Comparison of ENCODE assay signal across 29 cellular contexts in the genomic region with DNA sequence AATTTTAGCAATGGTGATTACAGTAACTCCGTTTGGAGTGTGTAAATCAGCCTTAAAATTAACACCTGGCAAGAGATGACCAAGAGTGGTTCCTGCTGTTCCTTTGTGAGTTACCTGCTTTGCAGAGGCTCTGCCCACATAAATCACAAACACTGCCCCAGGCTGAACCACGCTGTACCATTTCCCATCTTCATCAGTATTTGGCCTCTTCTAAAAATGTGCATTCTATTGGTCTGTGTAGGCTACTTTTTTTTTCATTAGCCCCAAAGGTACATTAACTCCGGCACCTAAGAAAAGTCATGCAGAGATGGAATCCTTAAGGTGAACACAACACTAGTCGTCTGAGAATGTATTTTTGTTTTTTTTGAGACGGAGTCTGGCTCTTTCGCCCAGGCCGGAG.
"Had no signal": no experiment of that assay in that cellular context is flagged by ENCODE, and none has a peak within 500 bp of the region (broad histone marks: within the 10 kb centered on the region; RNA-seq: fewer than 3 reads in every experiment).

No MANE protein-coding gene starts in this region.

- H3K27me3 Mint-ChIP-seq: dendritic cell treated with granulocyte-macrophage colony-stimulating factor and Interleukin-4, amounts not matched to agents 40 ng/mL and 50 ng/mL, for 4 days; naive thymus-derived CD8-positive, alpha-beta T cell had no signal

- H3K4me1 Mint-ChIP-seq: naive thymus-derived CD8-positive, alpha-beta T cell; nephron progenitor cell; stimulated activated effector memory CD8-positive, alpha-beta T cell treated with anti-CD3 and anti-CD28 coated beads, Interleukin-12 subunit alpha, Interleukin-12 subunit beta, amount 100 ng/mL, for 72 hours had no signal

- ATAC-seq: esophagus mucosa; gastrocnemius medialis; left lobe of liver; naive thymus-derived CD8-positive, alpha-beta T cell; sciatic nerve; stimulated activated effector memory CD8-positive, alpha-beta T cell treated with anti-CD3 and anti-CD28 coated beads, Interleukin-12 subunit alpha, Interleukin-12 subunit beta, amount 100 ng/mL, for 72 hours; stimulated activated naive CD8-positive, alpha-beta T cell treated with anti-CD3 and anti-CD28 coated beads, Interleukin-15, Interleukin-2, amounts not matched to agents 100 U/mL and 50 U/mL, for 24 hours had no signal

- H3K9me3 Mint-ChIP-seq: dendritic cell treated with granulocyte-macrophage colony-stimulating factor and Interleukin-4, amounts not matched to agents 40 ng/mL and 50 ng/mL, for 4 days; endodermal cell; naive thymus-derived CD8-positive, alpha-beta T cell; nephron progenitor cell; stimulated activated effector memory CD8-positive, alpha-beta T cell treated with anti-CD3 and anti-CD28 coated beads, Interleukin-12 subunit alpha, Interleukin-12 subunit beta, amount 100 ng/mL, for 72 hours had no signal

- H3K4me3 ChIP-seq: colonic mucosa, gastrocnemius medialis, lung, prostate gland, right atrium auricular region, smooth muscle cell, testis, tibial artery, upper lobe of left lung had no signal

- H3K27me3 ChIP-seq: colonic mucosa, gastrocnemius medialis, right atrium auricular region, testis, tibial artery, upper lobe of left lung had no signal

- H3K4me3 Mint-ChIP-seq: dendritic cell treated with granulocyte-macrophage colony-stimulating factor and Interleukin-4, amounts not matched to agents 40 ng/mL and 50 ng/mL, for 4 days; endodermal cell; naive thymus-derived CD8-positive, alpha-beta T cell; nephron progenitor cell; stimulated activated effector memory CD8-positive, alpha-beta T cell treated with anti-CD3 and anti-CD28 coated beads, Interleukin-12 subunit alpha, Interleukin-12 subunit beta, amount 100 ng/mL, for 72 hours had no signal

- H3K9me3 ChIP-seq: colonic mucosa, gastrocnemius medialis, prostate gland, right atrium auricular region, testis, tibial artery, upper lobe of left lung had no signal

- H3K36me3 ChIP-seq: colonic mucosa had no signal

- H3K4me1 ChIP-seq: colonic mucosa, gastrocnemius medialis, prostate gland, right atrium auricular region, testis, tibial artery, upper lobe of left lung had no signal

- H3K27ac ChIP-seq: colonic mucosa, epithelial cell of prostate, gastrocnemius medialis, prostate gland, right atrium auricular region, testis, tibial artery, upper lobe of left lung had no signal

- DNase-seq: colonic mucosa; effector CD8-positive, alpha-beta T cell; endodermal cell; foreskin fibroblast; gastrocnemius medialis; kidney; mesenchymal stem cell; midbrain; naive thymus-derived CD8-positive, alpha-beta T cell; nephron progenitor cell; nucleus accumbens; stimulated activated CD4-positive, alpha-beta T cell treated with anti-CD3 and anti-CD28 coated beads, Interleukin-12 subunit alpha, Interleukin-12 subunit beta, amount 100 ng/mL, for 4 hours; stimulated activated CD4-positive, alpha-beta T cell treated with anti-CD3 and anti-CD28 coated beads, Interleukin-1b, Interleukin-23, amount 100 ng/mL, for 48 hours; stimulated activated CD4-positive, alpha-beta T cell treated with anti-CD3 and anti-CD28 coated beads, Interleukin-4, amount 100 ng/mL, for 1 hour; stimulated activated naive CD8-positive, alpha-beta T cell treated with anti-CD3 and anti-CD28 coated beads, Interleukin-15, Interleukin-2, amounts not matched to agents 100 U/mL and 50 U/mL, for 24 hours; substantia nigra; testis; tibial artery; upper lobe of left lung had no signal

- H3K4me2 ChIP-seq: smooth muscle cell had no signal

- H3K27ac Mint-ChIP-seq: dendritic cell treated with granulocyte-macrophage colony-stimulating factor and Interleukin-4, amounts not matched to agents 40 ng/mL and 50 ng/mL, for 4 days; nephron progenitor cell; stimulated activated effector memory CD8-positive, alpha-beta T cell treated with anti-CD3 and anti-CD28 coated beads, Interleukin-12 subunit alpha, Interleukin-12 subunit beta, amount 100 ng/mL, for 72 hours had no signal
